ENCODE assay signal across 8 cellular contexts in the genomic region with DNA sequence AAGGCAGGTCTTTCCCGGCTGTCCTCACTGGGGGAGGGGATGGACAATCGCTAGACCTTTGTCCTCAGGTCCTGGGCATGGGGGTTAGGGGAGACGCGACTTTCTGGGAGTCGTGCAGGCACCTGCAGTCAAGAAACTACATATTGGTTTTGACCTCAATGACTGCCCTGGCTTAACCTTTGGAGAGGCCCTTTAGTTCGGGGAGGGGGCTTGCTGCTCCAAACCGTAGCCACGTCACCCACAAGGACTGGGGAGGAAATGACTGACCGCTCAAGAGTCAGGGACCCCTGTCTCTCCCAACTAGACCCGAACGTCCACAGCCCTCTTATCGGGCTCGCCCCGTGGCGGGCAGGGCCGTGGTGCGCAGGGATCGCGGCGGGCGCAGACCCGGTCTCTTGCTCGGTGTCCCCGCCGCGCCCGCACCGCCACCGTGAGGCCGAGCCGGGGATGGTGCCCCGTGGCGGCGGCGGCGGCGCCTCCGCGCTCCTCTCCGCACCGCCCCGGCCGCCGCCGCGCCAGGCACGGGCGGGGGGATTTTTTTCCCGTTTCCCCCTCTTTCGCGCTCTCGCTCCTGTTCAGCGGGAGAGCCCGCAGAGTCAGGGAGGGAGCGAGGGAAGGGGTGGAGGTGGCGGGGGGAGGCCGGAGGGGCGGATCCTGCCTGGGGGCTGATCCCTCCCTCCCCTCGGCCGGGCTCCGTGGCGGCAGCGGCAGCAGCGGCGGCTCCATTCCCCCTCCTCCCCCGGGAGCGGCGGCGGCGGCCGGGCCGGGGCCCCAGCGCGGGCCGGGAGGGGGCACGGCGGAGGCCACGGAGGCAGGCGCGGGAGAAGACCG. TPM values are rescaled to one million over a fixed set of nuclear protein-coding genes. Genes with fewer than 3 reads are reported as not detected.
DNase-seq lines count a peak whose midpoint lies in the region; ATAC-seq and TF ChIP-seq lines count a peak whose summit lies in the region.

A gene (plus strand): TSS at position 696 of the 831 bp plus-strand sequence. CDS start 3,579 bp downstream, outside the sequence.

- peak within 1 kb of the TSS; percentile 83 for H2AK5ac ChIP-seq in IMR-90 (ENCODE audit: low read depth, low read length)

- H3K18ac ChIP-seq in IMR-90 (ENCODE audit: low read depth, low read length), result peak within 1 kb of the TSS; percentile 75

- peak within 1 kb of the TSS; percentile 86 for H2BK5ac ChIP-seq in IMR-90 (ENCODE audit: low read depth, low read length, poor library complexity, severe bottlenecking)

- 1% methylated on average over 18 of the region's 81 CpGs; no CpG with 5 or more reads in 1 of the 2 experiments for WGBS in IMR-90 (ENCODE audit: extremely low coverage in 2 of 2, insufficient read length in 1 of 2), 2 experiments
- 5 to 8% methylated on average over 2 to 4 of the region's 81 CpGs for WGBS in esophagus squamous epithelium, 2 donors

- dilution Hi-C loops in IMR-90 (cut with HindIII; ENCODE audit: low sequenced_read_pairs, unreplicated experiment), result no loop called here

- H3K9me3 ChIP-seq in IMR-90 (ENCODE audit: control insufficient read depth, insufficient read depth, low read length), result no peaks in the 10 kb centered on the region
- H3K9me3 ChIP-seq in PC-9 (ENCODE audit: insufficient read depth, low read depth), result no peaks in the 10 kb centered on the region
- H3K9me3 ChIP-seq in esophagus squamous epithelium, result no peaks in the 10 kb centered on the region

- peaks cover 37% of the 10 kb centered on the region for H4K20me1 ChIP-seq in IMR-90 (ENCODE audit: insufficient read depth, low read length)
- peaks cover 27% of the 10 kb centered on the region for H4K20me1 ChIP-seq in PC-9 (ENCODE audit: insufficient read depth)

- peaks cover 16% of the 10 kb centered on the region for H3K9me1 ChIP-seq in IMR-90 (ENCODE audit: insufficient read depth, low read length)

- peak within 1 kb of the TSS; percentile 54 for H2BK120ac ChIP-seq in IMR-90 (ENCODE audit: low read depth, low read length)

- in situ Hi-C loops in IMR-90 (cut with MboI; ENCODE audit: low sequenced_read_pairs), result loop anchor here (10.0 kb wide), 1 partner anchor 171 kb away; a partner anchor contains a TSS

- POLR2A ChIA-PET in IMR-90 (lab: Charles Lee; ENCODE audit: unreplicated experiment) (no interaction called here), PC-9 (lab: Charles Lee; ENCODE audit: unreplicated experiment) (no interaction called here)

- no peak within 1 kb of the TSS for H2BK15ac ChIP-seq in IMR-90 (ENCODE audit: low read depth, low read length)

- peak within 1 kb of the TSS; percentile 53 for H3K56ac ChIP-seq in IMR-90 (ENCODE audit: extremely low read depth, insufficient read depth, low read length)

- H3K27ac ChIP-seq in IMR-90 (ENCODE audit: insufficient read depth, low read length) (peak within 1 kb of the TSS; percentile 97), PC-9 (peak within 1 kb of the TSS; percentile 48), esophagus squamous epithelium (peak within 1 kb of the TSS; percentile 97 to 99 (median 98))

- peak within 1 kb of the TSS; percentile 65 for H3K4me3 ChIP-seq in IMR-90 (ENCODE audit: insufficient read depth, low read depth, low read length)
- peak within 1 kb of the TSS; percentile 72 for H3K4me3 ChIP-seq in PC-9
- H3K4me3 ChIP-seq in esophagus squamous epithelium, result peak within 1 kb of the TSS; percentile 80 to 97 (median 90)

- peak; percentile 77 for TF ChIP-seq CTCF in IMR-90 (conservative IDR thresholded peaks at IDR 0.05; ENCODE audit: low read depth, low read length)
- TF ChIP-seq CTCF in PC-9 (conservative IDR thresholded peaks at IDR 0.05), result peak; percentile 38; the same call in 1 of the 2 replicates
- TF ChIP-seq CTCF in esophagus squamous epithelium (IDR thresholded peaks at IDR 0.05), result peak; percentile 32 to 93 (median 79)

- peak within 1 kb of the TSS; percentile 73 for H3K14ac ChIP-seq in IMR-90 (replicated peaks; ENCODE audit: low read depth, low read length)

- no peak within 1 kb of the TSS; the same call in 1 of the 2 replicates for H2BK20ac ChIP-seq in IMR-90 (ENCODE audit: low read depth, low read length)

- H3K4me2 ChIP-seq in IMR-90 (ENCODE audit: low read depth, low read length) (peak within 1 kb of the TSS; percentile 92), PC-9 (peak within 1 kb of the TSS; percentile 94)

- H3K27me3 ChIP-seq in IMR-90 (ENCODE audit: control insufficient read depth, insufficient read depth, low read length) (peaks cover 2% of the 10 kb centered on the region; the same call in 1 of the 2 replicates), PC-9 (ENCODE audit: insufficient read depth, low read depth) (no peaks in the 10 kb centered on the region), esophagus squamous epithelium (no peaks in the 10 kb centered on the region)

- peak within 1 kb of the TSS; percentile 61 to 89 for H4K8ac ChIP-seq in IMR-90 (ENCODE audit: low read depth in 2 of 2, low read length in 2 of 2)

- H3K9me2 ChIP-seq in PC-9 (ENCODE audit: insufficient read depth), result no peaks in the 10 kb centered on the region

- intact Hi-C loops in IMR-90 (cut with micrococcal nuclease) (loop anchor here (1.0 to 2.0 kb wide), 3 partner anchors 73 to 169 kb away; a partner anchor contains a TSS), PC-9 (cut with micrococcal nuclease; ENCODE audit: unreplicated experiment) (loop anchor here (1.0 to 2.0 kb wide), 4 partner anchors 42 to 169 kb away; a partner anchor contains a TSS), esophagus squamous epithelium (cut with DNase I) (loop anchor here (5.0 to 10.0 kb wide), 2 partner anchors 69 to 171 kb away; a partner anchor contains a TSS)

- H3K4me1 ChIP-seq in IMR-90 (ENCODE audit: control insufficient read depth, insufficient read depth, low read length), result peaks cover 6% of the 10 kb centered on the region; the same call in 1 of the 2 replicates
- peaks cover 22% of the 10 kb centered on the region; the same call in 1 of the 2 replicates for H3K4me1 ChIP-seq in PC-9 (replicated peaks; ENCODE audit: insufficient read depth)
- H3K4me1 ChIP-seq in esophagus squamous epithelium, result peaks cover 9 to 34% (median 14%) of the 10 kb centered on the region in 3 donors

- H2AFZ ChIP-seq in IMR-90 (replicated peaks; ENCODE audit: low read length, poor library complexity) (peak within 1 kb of the TSS; percentile 95), PC-9 (peak within 1 kb of the TSS; percentile 84)

- TF ChIP-seq POLR2A in IMR-90 (IDR thresholded peaks at IDR 0.05; ENCODE audit: low read depth, low read length), result peak; percentile 60; the same call in 1 of the 2 replicates
- TF ChIP-seq POLR2A in esophagus squamous epithelium (IDR thresholded peaks at IDR 0.05), result peak in 1 of 4 donors; percentile 30

- peak within 1 kb of the TSS; percentile 87 for H2AK9ac ChIP-seq in IMR-90 (replicated peaks; ENCODE audit: low read depth, low read length, poor library complexity)

- H3K36me3 ChIP-seq in IMR-90 (ENCODE audit: control insufficient read depth, insufficient read depth, low read length) (peaks cover 13% of the 10 kb centered on the region), PC-9 (ENCODE audit: low read depth) (peaks cover 21% of the 10 kb centered on the region), esophagus squamous epithelium (peaks cover 0 to 17% (median 14%) of the 10 kb centered on the region in 3 donors)

- DNase-seq in COLO668 (lab: John Stamatoyannopoulos, UW; ENCODE audit: unreplicated experiment), result peak; percentile 82
- DNase-seq in IMR-90, result peak; percentile 67
- DNase-seq in PC-9, result peak; percentile 43 to 80
- DNase-seq in activated T-cell treated with anti-CD3 and anti-CD28 coated beads, Interleukin-2, amount 50 U/mL, for 48 hours, result peak; percentile 84 to 85
- peak; percentile 29 for DNase-seq in esophagus squamous epithelium (lab: John Stamatoyannopoulos, UW)
- peak; percentile 76 for DNase-seq in myocyte (ENCODE audit: low read depth)
- peak; percentile 41 for DNase-seq in stimulated activated CD8-positive, alpha-beta memory T cell treated with anti-CD3 and anti-CD28 coated beads, Interleukin-7, amount 100 ng/mL, for 24 hours (ENCODE audit: low read depth)

- H4K91ac ChIP-seq in IMR-90 (ENCODE audit: insufficient read depth, low read depth, low read length), result peak within 1 kb of the TSS; percentile 66

- H4K5ac ChIP-seq in IMR-90 (ENCODE audit: low read depth, low read length), result peak within 1 kb of the TSS; percentile 85

- peak within 1 kb of the TSS; percentile 83; the same call in 1 of the 2 replicates for H3K23ac ChIP-seq in IMR-90 (ENCODE audit: low read depth, low read length)

- H3K79me1 ChIP-seq in IMR-90 (ENCODE audit: low read depth in 1 of 2, low read length in 2 of 2), result peaks cover 32 to 44% of the 10 kb centered on the region in 2 experiments

- ATAC-seq in GM21381 (IDR thresholded peaks at IDR 0.05; ENCODE audit: unreplicated experiment), result peak; percentile 49
- ATAC-seq in IMR-90 (ENCODE audit: low read depth), result peak; percentile 86

- H3F3A ChIP-seq in PC-9 (ENCODE audit: insufficient read depth, low read depth), result peaks cover 15% of the 10 kb centered on the region

- CTCF ChIA-PET in IMR-90 (lab: Yijun Ruan, JAX), result no interaction called here
- CTCF ChIA-PET in PC-9 (lab: Charles Lee), result interaction anchor here (0.6 kb wide), 2 partner anchors 7 to 75 kb away, joined by 4 read pairs; no protein-coding TSS in a partner anchor

- H3K79me2 ChIP-seq in PC-9 (ENCODE audit: low read depth), result peaks cover 41% of the 10 kb centered on the region

- H3K4ac ChIP-seq in IMR-90 (ENCODE audit: low read depth, low read length), result peak within 1 kb of the TSS; percentile 90

- no TSS peak for BruUV-seq in IMR-90 (replicated peaks; lab: Mats Ljungman, UMichigan)
- no TSS peak for BruUV-seq in PC-9 (replicated peaks; lab: Mats Ljungman, UMichigan)

- peak; percentile 70 for TF ChIP-seq RAD21 in IMR-90 (IDR thresholded peaks at IDR 0.05; ENCODE audit: low read length)

- H3K9ac ChIP-seq in IMR-90 (ENCODE audit: low read depth, low read length), result peak within 1 kb of the TSS; percentile 88

TF ChIP-seq in IMR-90, 13 proteins besides CTCF, POLR2A, EP300 and RAD21:
- no peak for TF ChIP-seq MAFK (IDR thresholded peaks at IDR 0.05; ENCODE audit: low read depth, low read length)
- TF ChIP-seq BHLHE40 (IDR thresholded peaks at IDR 0.05; ENCODE audit: low read depth, low read length), result peak; percentile 7; the same call in 1 of the 2 replicates
- TF ChIP-seq NFE2L2 (IDR thresholded peaks at IDR 0.05; ENCODE audit: low read depth, low read length), result no peak
- peak; percentile 81; the same call in 1 of the 2 replicates for TF ChIP-seq MAZ (IDR thresholded peaks at IDR 0.05; ENCODE audit: borderline replicate concordance, low read depth, low read length)
- peak; percentile 39; the same call in 1 of the 2 replicates for TF ChIP-seq SMC3 (IDR thresholded peaks at IDR 0.05; ENCODE audit: low read depth, low read length)

RNA-seq across cellular contexts. Expression of the gene that starts here (rescaled TPM):
- 8.3 and 10.2 TPM in 2 replicates for total RNA-seq in IMR-90 (2012; rRNA removed)
- 17.2 and 18.1 TPM in 2 replicates for polyA plus RNA-seq in IMR-90 (2012; rRNA removed)
- 11.4 and 14.6 TPM in 2 replicates for polyA plus RNA-seq in IMR-90 (2012; cell fraction: cytosol; rRNA removed)
- 27.0 and 32.8 TPM in 2 replicates for polyA plus RNA-seq in IMR-90 (2012; cell fraction: nucleus; rRNA removed; ENCODE audit: low replicate concordance)
- total RNA-seq in PC-9 (2021), result 27.3 and 32.3 TPM in 2 replicates
- 10 to 100 TPM in 2 of 4 donors, 1 to 10 TPM in 2; 6.3 to 16.8 (median 9.9) TPM for total RNA-seq in esophagus squamous epithelium
- total RNA-seq in myocyte, result 18.5 and 23.2 TPM in 2 replicates
- 13.8 TPM for polyA plus RNA-seq in myocyte (2012)

Comparison
In these comparisons a context has a peak if more than half of its experiments do, and no peak if none do; other contexts are left out.
1. Peak in every context shown above with its lines: DNase-seq, ATAC-seq, H3K4me3 ChIP-seq and H3K27ac ChIP-seq.
2. DNase-seq: peak in every context shown above with its lines; median percentile 84 in activated T-cell treated with anti-CD3 and anti-CD28 coated beads, Interleukin-2, amount 50 U/mL, for 48 hours; 82 in COLO668; 76 in myocyte; 67 in IMR-90; 62 in PC-9; 41 in stimulated activated CD8-positive, alpha-beta memory T cell treated with anti-CD3 and anti-CD28 coated beads, Interleukin-7, amount 100 ng/mL, for 24 hours; 29 in esophagus squamous epithelium.
3. H3K27ac ChIP-seq: peak in every context shown above with its lines; median percentile 98 in esophagus squamous epithelium; 97 in IMR-90; 48 in PC-9.